Comparison of ENCODE assay signal across 3 cellular contexts in the genomic region with DNA sequence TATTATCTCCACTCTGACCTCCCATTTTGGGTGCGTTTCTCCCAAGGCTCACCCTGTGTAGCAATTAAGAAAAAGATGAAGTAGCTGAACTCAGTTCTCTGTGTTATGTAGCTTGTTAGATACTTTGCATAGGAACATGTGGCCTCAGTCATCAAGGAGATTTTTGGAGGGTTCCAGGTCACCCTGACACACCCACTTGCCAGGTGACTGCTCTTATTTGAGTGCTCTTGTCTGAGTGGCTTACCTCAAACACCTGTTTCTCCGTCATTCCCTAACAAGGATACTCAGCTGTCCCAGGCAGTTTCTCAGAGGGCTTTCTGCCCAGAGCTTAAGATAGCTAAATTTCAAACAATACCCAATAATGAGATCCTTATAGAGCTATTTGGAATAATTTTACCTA.
"Had no signal": no experiment of that assay in that cellular context is flagged by ENCODE, and none has a peak within 500 bp of the region (broad histone marks: within the 10 kb centered on the region; RNA-seq: fewer than 3 reads in every experiment).

No MANE protein-coding gene starts in this region.

- DNase-seq: GDM1, GF-D8 had no signal

- H3K4me3 ChIP-seq: GM12878 had no signal

- ATAC-seq: GM12878 had no signal
